1 cellular context compared by ENCODE assay signal in the genomic region with DNA sequence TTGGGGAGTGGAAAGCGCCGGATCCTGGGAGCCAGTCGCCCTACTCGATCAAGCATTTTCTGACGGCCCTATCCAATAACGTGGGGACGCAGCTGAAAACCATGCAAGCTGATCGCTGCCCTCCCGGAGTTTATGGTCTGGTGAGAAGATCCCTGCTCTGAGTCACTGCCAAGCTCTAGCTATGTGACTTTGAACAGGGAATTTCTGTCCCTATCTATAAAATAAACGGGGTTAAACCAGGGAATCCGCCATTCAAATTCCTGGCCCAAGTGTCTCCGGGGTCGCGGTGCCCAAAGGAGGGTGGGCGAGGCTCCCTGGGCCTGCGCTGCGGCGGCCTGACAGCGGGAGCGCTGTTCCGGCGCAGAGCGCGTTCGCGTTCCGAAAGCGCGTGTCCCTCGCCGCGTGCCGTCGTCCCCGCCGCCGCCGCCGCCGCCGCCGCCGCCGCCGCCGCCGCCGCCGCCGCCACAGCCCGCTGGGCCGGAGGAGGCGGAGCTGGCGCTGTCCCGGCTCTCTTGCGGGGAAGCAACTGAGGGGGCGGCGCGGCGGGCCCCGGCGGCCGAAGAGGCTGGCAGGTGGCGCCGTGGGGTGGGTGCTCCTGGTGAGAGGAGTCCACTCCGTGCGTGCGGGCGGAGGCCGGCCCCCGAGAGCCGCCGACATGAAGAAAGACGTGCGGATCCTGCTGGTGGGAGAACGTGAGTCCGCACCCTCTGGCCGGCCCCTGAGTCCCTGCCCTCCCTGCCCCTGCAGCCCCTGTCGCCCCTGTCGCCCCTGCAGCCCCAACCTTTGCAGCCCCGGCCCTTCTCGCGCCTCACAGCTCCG.
A peak's percentile ranks its signal among the peaks of the same experiment; 100 is the strongest.
TF ChIP-seq lines count a peak whose summit lies in the region.

Gene RHOT1, plus strand, starts transcription at position 465 of the 819 bp plus-strand sequence. Its CDS starts 191 bp downstream, at position 656.

TF ChIP-seq in H1, 55 proteins besides CTCF, POLR2A, EP300 and RAD21 (continued from another document):
- TF ChIP-seq CTBP2 (IDR thresholded peaks at IDR 0.05; ENCODE audit: borderline replicate concordance, insufficient read depth, insufficient read length, low read length), result no peak
- no peak for TF ChIP-seq TAF7 (optimal IDR thresholded peaks at IDR 0.05; ENCODE audit: borderline replicate concordance, low read depth, low read length)
- TF ChIP-seq SIRT6 (IDR thresholded peaks at IDR 0.05; ENCODE audit: low read length), result no peak
- TF ChIP-seq, protein P1, sequence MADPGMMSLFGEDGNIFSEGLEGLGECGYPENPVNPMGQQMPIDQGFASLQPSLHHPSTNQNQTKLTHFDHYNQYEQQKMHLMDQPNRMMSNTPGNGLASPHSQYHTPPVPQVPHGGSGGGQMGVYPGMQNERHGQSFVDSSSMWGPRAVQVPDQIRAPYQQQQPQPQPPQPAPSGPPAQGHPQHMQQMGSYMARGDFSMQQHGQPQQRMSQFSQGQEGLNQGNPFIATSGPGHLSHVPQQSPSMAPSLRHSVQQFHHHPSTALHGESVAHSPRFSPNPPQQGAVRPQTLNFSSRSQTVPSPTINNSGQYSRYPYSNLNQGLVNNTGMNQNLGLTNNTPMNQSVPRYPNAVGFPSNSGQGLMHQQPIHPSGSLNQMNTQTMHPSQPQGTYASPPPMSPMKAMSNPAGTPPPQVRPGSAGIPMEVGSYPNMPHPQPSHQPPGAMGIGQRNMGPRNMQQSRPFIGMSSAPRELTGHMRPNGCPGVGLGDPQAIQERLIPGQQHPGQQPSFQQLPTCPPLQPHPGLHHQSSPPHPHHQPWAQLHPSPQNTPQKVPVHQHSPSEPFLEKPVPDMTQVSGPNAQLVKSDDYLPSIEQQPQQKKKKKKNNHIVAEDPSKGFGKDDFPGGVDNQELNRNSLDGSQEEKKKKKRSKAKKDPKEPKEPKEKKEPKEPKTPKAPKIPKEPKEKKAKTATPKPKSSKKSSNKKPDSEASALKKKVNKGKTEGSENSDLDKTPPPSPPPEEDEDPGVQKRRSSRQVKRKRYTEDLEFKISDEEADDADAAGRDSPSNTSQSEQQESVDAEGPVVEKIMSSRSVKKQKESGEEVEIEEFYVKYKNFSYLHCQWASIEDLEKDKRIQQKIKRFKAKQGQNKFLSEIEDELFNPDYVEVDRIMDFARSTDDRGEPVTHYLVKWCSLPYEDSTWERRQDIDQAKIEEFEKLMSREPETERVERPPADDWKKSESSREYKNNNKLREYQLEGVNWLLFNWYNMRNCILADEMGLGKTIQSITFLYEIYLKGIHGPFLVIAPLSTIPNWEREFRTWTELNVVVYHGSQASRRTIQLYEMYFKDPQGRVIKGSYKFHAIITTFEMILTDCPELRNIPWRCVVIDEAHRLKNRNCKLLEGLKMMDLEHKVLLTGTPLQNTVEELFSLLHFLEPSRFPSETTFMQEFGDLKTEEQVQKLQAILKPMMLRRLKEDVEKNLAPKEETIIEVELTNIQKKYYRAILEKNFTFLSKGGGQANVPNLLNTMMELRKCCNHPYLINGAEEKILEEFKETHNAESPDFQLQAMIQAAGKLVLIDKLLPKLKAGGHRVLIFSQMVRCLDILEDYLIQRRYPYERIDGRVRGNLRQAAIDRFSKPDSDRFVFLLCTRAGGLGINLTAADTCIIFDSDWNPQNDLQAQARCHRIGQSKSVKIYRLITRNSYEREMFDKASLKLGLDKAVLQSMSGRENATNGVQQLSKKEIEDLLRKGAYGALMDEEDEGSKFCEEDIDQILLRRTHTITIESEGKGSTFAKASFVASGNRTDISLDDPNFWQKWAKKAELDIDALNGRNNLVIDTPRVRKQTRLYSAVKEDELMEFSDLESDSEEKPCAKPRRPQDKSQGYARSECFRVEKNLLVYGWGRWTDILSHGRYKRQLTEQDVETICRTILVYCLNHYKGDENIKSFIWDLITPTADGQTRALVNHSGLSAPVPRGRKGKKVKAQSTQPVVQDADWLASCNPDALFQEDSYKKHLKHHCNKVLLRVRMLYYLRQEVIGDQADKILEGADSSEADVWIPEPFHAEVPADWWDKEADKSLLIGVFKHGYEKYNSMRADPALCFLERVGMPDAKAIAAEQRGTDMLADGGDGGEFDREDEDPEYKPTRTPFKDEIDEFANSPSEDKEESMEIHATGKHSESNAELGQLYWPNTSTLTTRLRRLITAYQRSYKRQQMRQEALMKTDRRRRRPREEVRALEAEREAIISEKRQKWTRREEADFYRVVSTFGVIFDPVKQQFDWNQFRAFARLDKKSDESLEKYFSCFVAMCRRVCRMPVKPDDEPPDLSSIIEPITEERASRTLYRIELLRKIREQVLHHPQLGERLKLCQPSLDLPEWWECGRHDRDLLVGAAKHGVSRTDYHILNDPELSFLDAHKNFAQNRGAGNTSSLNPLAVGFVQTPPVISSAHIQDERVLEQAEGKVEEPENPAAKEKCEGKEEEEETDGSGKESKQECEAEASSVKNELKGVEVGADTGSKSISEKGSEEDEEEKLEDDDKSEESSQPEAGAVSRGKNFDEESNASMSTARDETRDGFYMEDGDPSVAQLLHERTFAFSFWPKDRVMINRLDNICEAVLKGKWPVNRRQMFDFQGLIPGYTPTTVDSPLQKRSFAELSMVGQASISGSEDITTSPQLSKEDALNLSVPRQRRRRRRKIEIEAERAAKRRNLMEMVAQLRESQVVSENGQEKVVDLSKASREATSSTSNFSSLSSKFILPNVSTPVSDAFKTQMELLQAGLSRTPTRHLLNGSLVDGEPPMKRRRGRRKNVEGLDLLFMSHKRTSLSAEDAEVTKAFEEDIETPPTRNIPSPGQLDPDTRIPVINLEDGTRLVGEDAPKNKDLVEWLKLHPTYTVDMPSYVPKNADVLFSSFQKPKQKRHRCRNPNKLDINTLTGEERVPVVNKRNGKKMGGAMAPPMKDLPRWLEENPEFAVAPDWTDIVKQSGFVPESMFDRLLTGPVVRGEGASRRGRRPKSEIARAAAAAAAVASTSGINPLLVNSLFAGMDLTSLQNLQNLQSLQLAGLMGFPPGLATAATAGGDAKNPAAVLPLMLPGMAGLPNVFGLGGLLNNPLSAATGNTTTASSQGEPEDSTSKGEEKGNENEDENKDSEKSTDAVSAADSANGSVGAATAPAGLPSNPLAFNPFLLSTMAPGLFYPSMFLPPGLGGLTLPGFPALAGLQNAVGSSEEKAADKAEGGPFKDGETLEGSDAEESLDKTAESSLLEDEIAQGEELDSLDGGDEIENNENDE (IDR thresholded peaks at IDR 0.05; ENCODE audit: insufficient replicate concordance, low read length), result no peak
- TF ChIP-seq RXRA (IDR thresholded peaks at IDR 0.05; ENCODE audit: insufficient read depth, low read depth, low read length), result 0 out of 2 replicates have a peak, but pooled peaks have one; percentile 20
- TF ChIP-seq HDAC6 (IDR thresholded peaks at IDR 0.05; ENCODE audit: low read depth, low read length), result no peak
- TF ChIP-seq BCL11A (IDR thresholded peaks at IDR 0.05; ENCODE audit: low read depth in 2 of 2, low read length in 2 of 2), result no peak
- no peak for TF ChIP-seq RFX5 (IDR thresholded peaks at IDR 0.05; ENCODE audit: borderline replicate concordance, low read depth, low read length)
- peak; percentile 53; the same call in 1 of the 2 replicates for TF ChIP-seq CREB1 (IDR thresholded peaks at IDR 0.05)
- no peak for TF ChIP-seq SUZ12 (IDR thresholded peaks at IDR 0.05; ENCODE audit: low read length)
- TF ChIP-seq SIX5 (IDR thresholded peaks at IDR 0.05; ENCODE audit: low read depth, low read length), result no peak
- TF ChIP-seq ZNF274 (IDR thresholded peaks at IDR 0.05; ENCODE audit: borderline replicate concordance, extremely low read depth, low read length), result no peak
- 0 out of 2 replicates have a peak, but pooled peaks have one; percentile 56 for TF ChIP-seq SP4 (IDR thresholded peaks at IDR 0.05; ENCODE audit: low read length)
- no peak; the same call in 1 of the 2 replicates for TF ChIP-seq RBBP5 (IDR thresholded peaks at IDR 0.05; ENCODE audit: borderline replicate concordance, low read depth, low read length)
- TF ChIP-seq SIN3A (conservative IDR thresholded peaks at IDR 0.05 in 1 of 2, IDR thresholded peaks at IDR 0.05 in 1 of 2; ENCODE audit: low read depth in 1 of 2, low read length in 2 of 2), result peak in 1 of 2 experiments; percentile 79; a peak in 2 of 4 replicates
- TF ChIP-seq NRF1 (IDR thresholded peaks at IDR 0.05; ENCODE audit: low read depth, low read length), result no peak
- peak in 1 of 2 experiments; percentile 81; a peak in 1 of 4 replicates for TF ChIP-seq HDAC2 (IDR thresholded peaks at IDR 0.05; ENCODE audit: borderline replicate concordance in 1 of 2, low read depth in 2 of 2, low read length in 2 of 2)
- no peak for TF ChIP-seq POU5F1 (IDR thresholded peaks at IDR 0.05; ENCODE audit: low read depth, low read length)
- no peak for TF ChIP-seq EZH2 (IDR thresholded peaks at IDR 0.05; ENCODE audit: low read depth, low read length, severe bottlenecking)
- TF ChIP-seq TBP (IDR thresholded peaks at IDR 0.05; ENCODE audit: low read depth, low read length), result 0 out of 2 replicates have a peak, but pooled peaks have one; percentile 35
- TF ChIP-seq BACH1 (IDR thresholded peaks at IDR 0.05; ENCODE audit: low read length), result no peak
- TF ChIP-seq CHD1 (IDR thresholded peaks at IDR 0.05; ENCODE audit: low read depth, low read length), result no peak
- TF ChIP-seq POLR2AphosphoS5 (IDR thresholded peaks at IDR 0.05; ENCODE audit: low read depth, low read length), result no peak
- TF ChIP-seq FOSL1 (IDR thresholded peaks at IDR 0.05; ENCODE audit: insufficient read depth, low read depth, low read length), result no peak
- no peak for TF ChIP-seq GTF2F1 (IDR thresholded peaks at IDR 0.05; ENCODE audit: borderline replicate concordance, low read depth, low read length)
- no peak for TF ChIP-seq PHF8 (conservative IDR thresholded peaks at IDR 0.05; ENCODE audit: low read depth, low read length)
- TF ChIP-seq SP1 (IDR thresholded peaks at IDR 0.05; ENCODE audit: low read depth, low read length), result no peak
- TF ChIP-seq CBX8 (IDR thresholded peaks at IDR 0.05; ENCODE audit: borderline replicate concordance, low read depth, low read length), result no peak
- TF ChIP-seq, protein P2, sequence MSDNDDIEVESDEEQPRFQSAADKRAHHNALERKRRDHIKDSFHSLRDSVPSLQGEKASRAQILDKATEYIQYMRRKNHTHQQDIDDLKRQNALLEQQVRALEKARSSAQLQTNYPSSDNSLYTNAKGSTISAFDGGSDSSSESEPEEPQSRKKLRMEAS (IDR thresholded peaks at IDR 0.05), result peak; percentile 33; the same call in 1 of the 2 replicates
- TF ChIP-seq, protein P3, sequence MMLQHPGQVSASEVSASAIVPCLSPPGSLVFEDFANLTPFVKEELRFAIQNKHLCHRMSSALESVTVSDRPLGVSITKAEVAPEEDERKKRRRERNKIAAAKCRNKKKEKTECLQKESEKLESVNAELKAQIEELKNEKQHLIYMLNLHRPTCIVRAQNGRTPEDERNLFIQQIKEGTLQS (IDR thresholded peaks at IDR 0.05; ENCODE audit: insufficient read depth, low read depth, low read length), result no peak
- no peak for TF ChIP-seq RNF2 (IDR thresholded peaks at IDR 0.05; ENCODE audit: borderline replicate concordance, low read depth, low read length, missing control alignments, poor library complexity, severe bottlenecking)
- TF ChIP-seq TAF1 (IDR thresholded peaks at IDR 0.05; ENCODE audit: low read depth, low read length), result peak; percentile 30; the same call in 1 of the 2 replicates
- TF ChIP-seq NANOG (IDR thresholded peaks at IDR 0.05; ENCODE audit: insufficient read depth, low read depth, low read length, poor library complexity, severe bottlenecking), result peak; percentile 18
- 0 out of 2 replicates have a peak, but pooled peaks have one; percentile 17 for TF ChIP-seq KDM1A (IDR thresholded peaks at IDR 0.05; ENCODE audit: borderline replicate concordance, low read length)
- peak; percentile 37; the same call in 1 of the 2 replicates for TF ChIP-seq YY1 (IDR thresholded peaks at IDR 0.05; ENCODE audit: low read depth, low read length)
- TF ChIP-seq SRF (IDR thresholded peaks at IDR 0.05; ENCODE audit: low read depth, low read length), result no peak
- no peak for TF ChIP-seq E2F6 (IDR thresholded peaks at IDR 0.05)
- TF ChIP-seq CEBPB (IDR thresholded peaks at IDR 0.05; ENCODE audit: low read depth, low read length), result no peak
- TF ChIP-seq JUN (IDR thresholded peaks at IDR 0.05; ENCODE audit: low read depth, low read length), result no peak
- TF ChIP-seq EGR1 (IDR thresholded peaks at IDR 0.05; ENCODE audit: borderline replicate concordance, low read depth, low read length), result peak; percentile 65; the same call in 1 of the 2 replicates
- no peak for TF ChIP-seq TEAD4 (IDR thresholded peaks at IDR 0.05; ENCODE audit: low read depth, low read length)
- TF ChIP-seq JUND (IDR thresholded peaks at IDR 0.05; ENCODE audit: low read length), result no peak
- TF ChIP-seq BRCA1 (IDR thresholded peaks at IDR 0.05; ENCODE audit: low read depth, low read length), result no peak
- TF ChIP-seq CHD2 (IDR thresholded peaks at IDR 0.05; ENCODE audit: low read length), result no peak
- TF ChIP-seq MAFK (IDR thresholded peaks at IDR 0.05; ENCODE audit: low read depth, low read length), result no peak
- no peak for TF ChIP-seq CBX5 (IDR thresholded peaks at IDR 0.05; ENCODE audit: low read depth, low read length)
- TF ChIP-seq SAP30 (IDR thresholded peaks at IDR 0.05; ENCODE audit: insufficient read depth, insufficient replicate concordance, low read length), result no peak
- TF ChIP-seq, protein P4, sequence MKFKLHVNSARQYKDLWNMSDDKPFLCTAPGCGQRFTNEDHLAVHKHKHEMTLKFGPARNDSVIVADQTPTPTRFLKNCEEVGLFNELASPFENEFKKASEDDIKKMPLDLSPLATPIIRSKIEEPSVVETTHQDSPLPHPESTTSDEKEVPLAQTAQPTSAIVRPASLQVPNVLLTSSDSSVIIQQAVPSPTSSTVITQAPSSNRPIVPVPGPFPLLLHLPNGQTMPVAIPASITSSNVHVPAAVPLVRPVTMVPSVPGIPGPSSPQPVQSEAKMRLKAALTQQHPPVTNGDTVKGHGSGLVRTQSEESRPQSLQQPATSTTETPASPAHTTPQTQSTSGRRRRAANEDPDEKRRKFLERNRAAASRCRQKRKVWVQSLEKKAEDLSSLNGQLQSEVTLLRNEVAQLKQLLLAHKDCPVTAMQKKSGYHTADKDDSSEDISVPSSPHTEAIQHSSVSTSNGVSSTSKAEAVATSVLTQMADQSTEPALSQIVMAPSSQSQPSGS (IDR thresholded peaks at IDR 0.05; ENCODE audit: low read length), result no peak
- TF ChIP-seq, protein P5, sequence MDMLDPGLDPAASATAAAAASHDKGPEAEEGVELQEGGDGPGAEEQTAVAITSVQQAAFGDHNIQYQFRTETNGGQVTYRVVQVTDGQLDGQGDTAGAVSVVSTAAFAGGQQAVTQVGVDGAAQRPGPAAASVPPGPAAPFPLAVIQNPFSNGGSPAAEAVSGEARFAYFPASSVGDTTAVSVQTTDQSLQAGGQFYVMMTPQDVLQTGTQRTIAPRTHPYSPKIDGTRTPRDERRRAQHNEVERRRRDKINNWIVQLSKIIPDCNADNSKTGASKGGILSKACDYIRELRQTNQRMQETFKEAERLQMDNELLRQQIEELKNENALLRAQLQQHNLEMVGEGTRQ (IDR thresholded peaks at IDR 0.05; ENCODE audit: low read length), result no peak
- TF ChIP-seq SP2 (IDR thresholded peaks at IDR 0.05; ENCODE audit: low read length), result no peak
- no peak for TF ChIP-seq GABPA (IDR thresholded peaks at IDR 0.05; ENCODE audit: borderline replicate concordance, insufficient read depth, low read length)
- no peak for TF ChIP-seq KDM4A (IDR thresholded peaks at IDR 0.05; ENCODE audit: low read depth, low read length, severe bottlenecking)
- peak; percentile 81 for TF ChIP-seq ASH2L (IDR thresholded peaks at IDR 0.05; ENCODE audit: low read length)
- TF ChIP-seq KDM5A (IDR thresholded peaks at IDR 0.05; ENCODE audit: low read length), result no peak
